In genomic region chr7:30694774-30695721, GRCh38 we compare ENCODE assay signal across 1 cellular context.
TF ChIP-seq lines count a peak whose summit lies in the region.

No MANE protein-coding gene starts in this region.

TF ChIP-seq in HepG2, 621 proteins besides CTCF, POLR2A, EP300 and RAD21:
- no peak for TF ChIP-seq ZNF879 (CRISPR knock-in tag; IDR thresholded peaks at IDR 0.05)
- TF ChIP-seq PPARG (CRISPR knock-in tag; conservative IDR thresholded peaks at IDR 0.05): no peak
- TF ChIP-seq HNRNPK (IDR thresholded peaks at IDR 0.05; ENCODE audit: low read depth, low read length, poor library complexity, severe bottlenecking): peak; percentile 48
- TF ChIP-seq ZFP37 (CRISPR knock-in tag; IDR thresholded peaks at IDR 0.05; ENCODE audit: borderline replicate concordance): no peak
- TF ChIP-seq ZNF615 (CRISPR knock-in tag; IDR thresholded peaks at IDR 0.05; ENCODE audit: borderline replicate concordance): no peak
- no peak for TF ChIP-seq ZEB1 (IDR thresholded peaks at IDR 0.05; ENCODE audit: insufficient replicate concordance, low read depth)
- no peak for TF ChIP-seq NCOA1 (CRISPR knock-in tag; IDR thresholded peaks at IDR 0.05)
- no peak for TF ChIP-seq ZNF362 (CRISPR knock-in tag; IDR thresholded peaks at IDR 0.05; ENCODE audit: borderline replicate concordance)
- TF ChIP-seq PCBP2 (optimal IDR thresholded peaks at IDR 0.05; ENCODE audit: low read depth, low read length, poor library complexity, severe bottlenecking): peak; percentile 22
